22 cellular contexts compared by ENCODE assay signal in the genomic region with DNA sequence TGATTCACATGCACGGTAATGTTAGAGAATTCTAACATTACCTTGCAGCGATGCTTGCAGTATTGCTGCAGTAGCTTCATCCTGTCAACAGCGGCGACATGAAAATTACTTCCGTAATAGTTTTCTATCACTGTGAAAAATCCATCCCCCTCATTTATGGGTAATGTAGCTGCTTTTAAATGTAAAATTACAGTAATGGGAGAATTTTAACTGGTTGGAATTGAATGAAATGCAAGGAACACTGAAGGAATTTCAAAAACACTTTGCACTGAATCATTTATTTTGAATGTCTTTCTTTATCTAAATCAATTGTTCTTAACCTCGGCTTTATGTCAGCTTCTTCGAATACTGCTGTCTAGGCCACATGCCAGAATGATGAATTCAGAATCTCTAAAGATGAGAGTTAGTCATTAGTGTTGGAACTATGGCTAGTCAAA.
DNase-seq lines count a peak whose midpoint lies in the region; ATAC-seq and TF ChIP-seq lines count a peak whose summit lies in the region.
"Had no signal": no experiment of that assay in that cellular context is flagged by ENCODE, and none has a peak within 500 bp of the region (broad histone marks: within the 10 kb centered on the region; RNA-seq: fewer than 3 reads in every experiment).

No MANE protein-coding gene starts in this region.

- H3K36me3 ChIP-seq in IMR-90 (ENCODE audit: control insufficient read depth, insufficient read depth, low read length) = no peaks in the 10 kb centered on the region
- H3K36me3 ChIP-seq: prostate gland, suprapubic skin, uterus had no signal

- no peak overlapping the region for H3K27ac ChIP-seq in IMR-90 (ENCODE audit: insufficient read depth, low read length)
- H3K27ac ChIP-seq: foreskin keratinocyte, KMS-11, prostate gland, suprapubic skin, uterus had no signal

- POLR2A ChIA-PET in IMR-90 (lab: Charles Lee; ENCODE audit: unreplicated experiment) = no interaction called here

- no peak overlapping the region for H3K4me3 Mint-ChIP-seq in brain
- H3K4me3 Mint-ChIP-seq: CD4-positive, alpha-beta T cell; T-cell had no signal

- H3K18ac ChIP-seq in IMR-90 (ENCODE audit: low read depth, low read length) = no peak overlapping the region

- no peak overlapping the region for H2AFZ ChIP-seq in IMR-90 (replicated peaks; ENCODE audit: low read length, poor library complexity)

- H3K4ac ChIP-seq in IMR-90 (ENCODE audit: low read depth, low read length) = no peak overlapping the region

- intact Hi-C loops in IMR-90 (cut with micrococcal nuclease) = loop anchor here (5.0 kb wide), 1 partner anchor 137 kb away; no protein-coding TSS in a partner anchor

- peaks cover 0 to 8% (median 5%) of the 10 kb centered on the region in 5 experiments for H3K9me3 Mint-ChIP-seq in brain
- H3K9me3 Mint-ChIP-seq: CD4-positive, alpha-beta T cell; T-cell had no signal

- no peak overlapping the region for H3K56ac ChIP-seq in IMR-90 (ENCODE audit: extremely low read depth, insufficient read depth, low read length)

- ATAC-seq in IMR-90 (ENCODE audit: low read depth) = peak; percentile 40
- ATAC-seq in HG02759 (IDR thresholded peaks at IDR 0.05; ENCODE audit: unreplicated experiment) = no peak
- ATAC-seq: foreskin keratinocyte, T-cell had no signal

- peak; percentile 46 for DNase-seq in AG08395 (ENCODE audit: low spot score)
- DNase-seq in IMR-90 = peak; percentile 72
- DNase-seq in kidney tubule cell (ENCODE audit: low spot score) = peak; percentile 21
- no peak for DNase-seq in DMS79 (lab: John Stamatoyannopoulos, UW)
- no peak for DNase-seq in stimulated activated CD4-positive, alpha-beta T cell treated with anti-CD3 and anti-CD28 coated beads, Interleukin-4, amount 100 ng/mL, for 4 hours
- DNase-seq in NCI-H146 (lab: John Stamatoyannopoulos, UW) = no peak
- DNase-seq: activated gamma-delta T cell; amygdala; CD4-positive, alpha-beta T cell; hippocampal formation; mesenchymal stem cell; NCI-H1105; NCI-H524 treated with DMSO at 0.1 percent for 48 hours; Right ventricle myocardium superior; T-cell; uterus had no signal

- H4K20me1 ChIP-seq in IMR-90 (ENCODE audit: insufficient read depth, low read length) = no peaks in the 10 kb centered on the region

- no peaks in the 10 kb centered on the region for H3K36me3 Mint-ChIP-seq in brain
- H3K36me3 Mint-ChIP-seq: T-cell had no signal

- TF ChIP-seq RAD21 in IMR-90 (IDR thresholded peaks at IDR 0.05; ENCODE audit: low read length) = no peak

- CTCF ChIA-PET in IMR-90 (lab: Yijun Ruan, JAX) = no interaction called here

- no peak overlapping the region for H2BK15ac ChIP-seq in IMR-90 (ENCODE audit: low read depth, low read length)

- no peaks in the 10 kb centered on the region for H3K9me3 ChIP-seq in IMR-90 (ENCODE audit: control insufficient read depth, insufficient read depth, low read length)
- H3K9me3 ChIP-seq: prostate gland, suprapubic skin, uterus had no signal

- H3K23ac ChIP-seq in IMR-90 (ENCODE audit: low read depth, low read length) = no peak overlapping the region

- H3K4me1 Mint-ChIP-seq in brain = peaks cover 26% of the 10 kb centered on the region

- H2BK5ac ChIP-seq in IMR-90 (ENCODE audit: low read depth, low read length, poor library complexity, severe bottlenecking) = no peak overlapping the region

- no peaks in the 10 kb centered on the region for H3K4me1 ChIP-seq in IMR-90 (ENCODE audit: control insufficient read depth, insufficient read depth, low read length)
- H3K4me1 ChIP-seq: foreskin keratinocyte, prostate gland, suprapubic skin, uterus had no signal

- H2AK5ac ChIP-seq in IMR-90 (ENCODE audit: low read depth, low read length) = no peak overlapping the region

- peak overlapping the region in 3 of 5 experiments; percentile 25 to 79 (median 65) for H3K27ac Mint-ChIP-seq in brain
- H3K27ac Mint-ChIP-seq: CD4-positive, alpha-beta T cell; T-cell had no signal

- no peak overlapping the region for H2AK9ac ChIP-seq in IMR-90 (replicated peaks; ENCODE audit: low read depth, low read length, poor library complexity)

- H3K4me2 ChIP-seq in IMR-90 (ENCODE audit: low read depth, low read length) = no peak overlapping the region
- H3K4me2 ChIP-seq: KMS-11 had no signal

- no peak overlapping the region for H4K5ac ChIP-seq in IMR-90 (ENCODE audit: low read depth, low read length)

- H3K9ac ChIP-seq in IMR-90 (ENCODE audit: low read depth, low read length) = no peak overlapping the region
- H3K9ac ChIP-seq: KMS-11 had no signal

- H2BK120ac ChIP-seq in IMR-90 (ENCODE audit: low read depth, low read length) = no peak overlapping the region

- H3K14ac ChIP-seq in IMR-90 (replicated peaks; ENCODE audit: low read depth, low read length) = 0 out of 2 replicates have a peak overlapping the region, but pooled peaks have one; percentile 34

- H3K27me3 Mint-ChIP-seq in brain = peaks cover 23% of the 10 kb centered on the region
- H3K27me3 Mint-ChIP-seq: CD4-positive, alpha-beta T cell; T-cell had no signal

- dilution Hi-C loops in IMR-90 (cut with HindIII; ENCODE audit: low sequenced_read_pairs, unreplicated experiment) = no loop called here

- TF ChIP-seq CTCF in IMR-90 (conservative IDR thresholded peaks at IDR 0.05; ENCODE audit: low read depth, low read length) = no peak
- no peak for TF ChIP-seq CTCF in brain (conservative IDR thresholded peaks at IDR 0.05)

- no peaks in the 10 kb centered on the region for H3K79me1 ChIP-seq in IMR-90 (ENCODE audit: low read depth in 1 of 2, low read length in 2 of 2)

- no peak overlapping the region for H4K8ac ChIP-seq in IMR-90 (ENCODE audit: low read depth in 2 of 2, low read length in 2 of 2)

- BruUV-seq in IMR-90 (replicated peaks; lab: Mats Ljungman, UMichigan) = no TSS peak

- no peaks in the 10 kb centered on the region for H3K27me3 ChIP-seq in IMR-90 (ENCODE audit: control insufficient read depth, insufficient read depth, low read length)
- H3K27me3 ChIP-seq: foreskin keratinocyte, suprapubic skin, uterus had no signal

- WGBS in IMR-90 (ENCODE audit: extremely low coverage in 2 of 2, insufficient read length in 1 of 2), 2 experiments = 100% methylated on average over 1 of the region's 7 CpGs; no CpG with 5 or more reads in 1 of the 2 experiments

- H4K91ac ChIP-seq in IMR-90 (ENCODE audit: insufficient read depth, low read depth, low read length) = no peak overlapping the region

- TF ChIP-seq POLR2A in IMR-90 (IDR thresholded peaks at IDR 0.05; ENCODE audit: low read depth, low read length) = no peak

- H3K9me1 ChIP-seq in IMR-90 (ENCODE audit: insufficient read depth, low read length) = no peaks in the 10 kb centered on the region

- H3K4me3 ChIP-seq in IMR-90 (ENCODE audit: insufficient read depth, low read depth, low read length) = no peak overlapping the region
- H3K4me3 ChIP-seq: prostate gland, suprapubic skin, uterus had no signal

- no peak overlapping the region; the same call in 1 of the 2 replicates for H2BK20ac ChIP-seq in IMR-90 (ENCODE audit: low read depth, low read length)

- in situ Hi-C loops in IMR-90 (cut with MboI; ENCODE audit: low sequenced_read_pairs) = no loop called here

TF ChIP-seq in IMR-90, 13 proteins besides CTCF, POLR2A, EP300 and RAD21:
- TF ChIP-seq FOS (IDR thresholded peaks at IDR 0.05; ENCODE audit: low read depth, low read length) (no peak), MAFK (IDR thresholded peaks at IDR 0.05; ENCODE audit: low read depth, low read length) (no peak), RFX5 (IDR thresholded peaks at IDR 0.05; ENCODE audit: low read depth, low read length) (no peak), USF2 (IDR thresholded peaks at IDR 0.05; ENCODE audit: low read depth, low read length) (no peak), SMC3 (IDR thresholded peaks at IDR 0.05; ENCODE audit: low read depth, low read length) (no peak), CHD1 (IDR thresholded peaks at IDR 0.05; ENCODE audit: low read depth, low read length) (no peak), RCOR1 (IDR thresholded peaks at IDR 0.05; ENCODE audit: insufficient replicate concordance, low read length) (no peak), CEBPB (IDR thresholded peaks at IDR 0.05; ENCODE audit: low read depth, low read length) (no peak), NFE2L2 (IDR thresholded peaks at IDR 0.05; ENCODE audit: low read depth, low read length) (no peak), ELK1 (IDR thresholded peaks at IDR 0.05; ENCODE audit: borderline replicate concordance, low read depth, low read length) (no peak), BHLHE40 (IDR thresholded peaks at IDR 0.05; ENCODE audit: low read depth, low read length) (no peak), MXI1 (IDR thresholded peaks at IDR 0.05; ENCODE audit: borderline replicate concordance, low read depth, low read length) (no peak), MAZ (IDR thresholded peaks at IDR 0.05; ENCODE audit: borderline replicate concordance, low read depth, low read length) (no peak)

Comparison
In these comparisons a context has a peak if more than half of its experiments do, and no peak if none do; other contexts are left out.
1. DNase-seq: peak in AG08395 (single experiment), IMR-90 (single experiment) and kidney tubule cell (single experiment); none in DMS79 (single experiment), stimulated activated CD4-positive, alpha-beta T cell treated with anti-CD3 and anti-CD28 coated beads, Interleukin-4, amount 100 ng/mL, for 4 hours (0 of 2) and NCI-H146 (single experiment).